ENCODE assay signal across 17 cellular contexts in genomic region chr14:99636487-99636886, GRCh38. TPM values are rescaled to one million over a fixed set of nuclear protein-coding genes. Genes with fewer than 3 reads are reported as not detected.
DNase-seq lines count a peak whose midpoint lies in the region.
"Had no signal": no experiment of that assay in that cellular context is flagged by ENCODE, and none has a peak within 500 bp of the region (broad histone marks: within the 10 kb centered on the region; RNA-seq: fewer than 3 reads in every experiment).

No MANE protein-coding gene starts in this region.

- H3K36me3 ChIP-seq in neuronal stem cell (replicated peaks in 1 of 2; ENCODE audit: control insufficient read depth in 2 of 2, insufficient read depth in 2 of 2, low read length in 2 of 2): no peaks in the 10 kb centered on the region
- H3K36me3 ChIP-seq: SJSA1 had no signal

- no peak overlapping the region for H4K91ac ChIP-seq in neuronal stem cell (ENCODE audit: low read depth, low read length, poor library complexity)

- no peaks in the 10 kb centered on the region for H3K27me3 ChIP-seq in neuronal stem cell (ENCODE audit: control insufficient read depth in 3 of 3, insufficient read depth in 3 of 3, low read depth in 1 of 3, low read length in 3 of 3)
- H3K27me3 ChIP-seq: SJSA1 had no signal

- no peak overlapping the region for H2BK120ac ChIP-seq in neuronal stem cell (ENCODE audit: low read depth, low read length)

- peaks cover 1 to 13% of the 10 kb centered on the region in 2 donors for H3K4me1 ChIP-seq in neuronal stem cell (ENCODE audit: control insufficient read depth in 2 of 2, insufficient read depth in 1 of 2, low read depth in 1 of 2, low read length in 2 of 2)
- H3K4me1 ChIP-seq: A549, SJSA1 had no signal

- no peak overlapping the region for H3K4me2 ChIP-seq in neuronal stem cell (ENCODE audit: insufficient read depth, low read length, poor library complexity, severe bottlenecking)
- H3K4me2 ChIP-seq: A549 had no signal

- H3K4me3 ChIP-seq in neuronal stem cell (ENCODE audit: low read length in 2 of 2): no peak overlapping the region
- H3K4me3 ChIP-seq: A549, SJSA1 had no signal

- peak; percentile 35 for DNase-seq in SIG-M5 treated with dmso at 0.1 percent for 504 hours (lab: John Stamatoyannopoulos, UW; ENCODE audit: unreplicated experiment)
- no peak for DNase-seq in SIG-M5 (lab: John Stamatoyannopoulos, UW)
- peak; percentile 58 for DNase-seq in MV-4-11 (lab: John Stamatoyannopoulos, UW)
- DNase-seq in RPMI8226: peak; percentile 74
- no peak for DNase-seq in neuronal stem cell (ENCODE audit: low spot score)
- DNase-seq in UCSD-AML1 (lab: John Stamatoyannopoulos, UW; ENCODE audit: unreplicated experiment): no peak
- DNase-seq in stimulated activated CD4-positive, alpha-beta T cell treated with anti-CD3 and anti-CD28 coated beads, Interleukin-4, amount 100 ng/mL, for 4 hours: no peak
- no peak for DNase-seq in DMS114 treated with DMSO at 0.1 percent for 48 hours (lab: John Stamatoyannopoulos, UW; ENCODE audit: unreplicated experiment)
- DNase-seq: EL, KG1, NCI-H1436, NCI-H2029 treated with DMSO at 0.1 percent for 48 hours, NCI-H774 had no signal

- no peak overlapping the region for H2BK15ac ChIP-seq in neuronal stem cell (ENCODE audit: low read length)

- H3K27ac ChIP-seq in neuronal stem cell (replicated peaks; ENCODE audit: low read length): no peak overlapping the region
- H3K27ac ChIP-seq: A549, C4-2B, RWPE1, SJSA1 had no signal

- H3K9me3 ChIP-seq in neuronal stem cell (replicated peaks in 1 of 2; ENCODE audit: control insufficient read depth in 2 of 2, insufficient read depth in 1 of 2, low read depth in 1 of 2, low read length in 2 of 2): no peaks in the 10 kb centered on the region
- H3K9me3 ChIP-seq: A549, SJSA1 had no signal

- H3K79me1 ChIP-seq in neuronal stem cell (ENCODE audit: low read depth, low read length): no peaks in the 10 kb centered on the region

- no peak overlapping the region for H2BK12ac ChIP-seq in neuronal stem cell (ENCODE audit: low read length)

- H3K14ac ChIP-seq in neuronal stem cell (ENCODE audit: low read length): no peak overlapping the region

- no peak overlapping the region for H2AK5ac ChIP-seq in neuronal stem cell (ENCODE audit: low read depth, low read length)

- H4K8ac ChIP-seq in neuronal stem cell (ENCODE audit: low read depth, low read length): no peak overlapping the region

- no peak overlapping the region for H3K18ac ChIP-seq in neuronal stem cell (ENCODE audit: low read length)

- H3K9ac ChIP-seq in neuronal stem cell (ENCODE audit: low read depth, low read length, poor library complexity): no peak overlapping the region

- no peak overlapping the region for H3K4ac ChIP-seq in neuronal stem cell (ENCODE audit: low read length)

- peak overlapping the region; percentile 33 for H2AFZ ChIP-seq in neuronal stem cell (ENCODE audit: low read length)

- no peak overlapping the region for H2BK5ac ChIP-seq in neuronal stem cell (ENCODE audit: low read length)

- H3K23ac ChIP-seq in neuronal stem cell (ENCODE audit: low read depth, low read length, poor library complexity): no peak overlapping the region

- WGBS in neuronal stem cell (ENCODE audit: extremely low coverage in 2 of 2, insufficient read length in 2 of 2, insufficient replicate concordance in 1 of 2), 2 donors: no CpG with 5 or more reads among the region's 5 CpGs

RNA-seq across cellular contexts. Expression of gene HHIPL1, which starts 8.4 kb away (rescaled TPM):
- polyA plus RNA-seq in neuronal stem cell (2013, experiment 1 of 2): 0.67 TPM
- polyA plus RNA-seq in neuronal stem cell (2013, experiment 2 of 2): 0.71 TPM

RNA-seq across cellular contexts. Expression of gene CCDC85C, which starts 32.5 kb away (rescaled TPM):
- polyA plus RNA-seq in neuronal stem cell (2013, experiment 1 of 2): 22.3 TPM
- polyA plus RNA-seq in neuronal stem cell (2013, experiment 2 of 2): 22.5 TPM

RNA-seq across cellular contexts. Expression of gene CYP46A1, which starts 47.6 kb away (rescaled TPM):
- polyA plus RNA-seq in neuronal stem cell (2013, experiment 1 of 2): 1.5 TPM
- polyA plus RNA-seq in neuronal stem cell (2013, experiment 2 of 2): 1.6 TPM

Comparison
In these comparisons a context has a peak if more than half of its experiments do, and no peak if none do; other contexts are left out.
1. DNase-seq: peak in SIG-M5 treated with dmso at 0.1 percent for 504 hours (single experiment), MV-4-11 (single experiment) and RPMI8226 (single experiment); none in SIG-M5 (single experiment), neuronal stem cell (single experiment), UCSD-AML1 (single experiment), stimulated activated CD4-positive, alpha-beta T cell treated with anti-CD3 and anti-CD28 coated beads, Interleukin-4, amount 100 ng/mL, for 4 hours (0 of 2) and DMS114 treated with DMSO at 0.1 percent for 48 hours (single experiment).